15 cellular contexts compared by ENCODE assay signal in the genomic region with DNA sequence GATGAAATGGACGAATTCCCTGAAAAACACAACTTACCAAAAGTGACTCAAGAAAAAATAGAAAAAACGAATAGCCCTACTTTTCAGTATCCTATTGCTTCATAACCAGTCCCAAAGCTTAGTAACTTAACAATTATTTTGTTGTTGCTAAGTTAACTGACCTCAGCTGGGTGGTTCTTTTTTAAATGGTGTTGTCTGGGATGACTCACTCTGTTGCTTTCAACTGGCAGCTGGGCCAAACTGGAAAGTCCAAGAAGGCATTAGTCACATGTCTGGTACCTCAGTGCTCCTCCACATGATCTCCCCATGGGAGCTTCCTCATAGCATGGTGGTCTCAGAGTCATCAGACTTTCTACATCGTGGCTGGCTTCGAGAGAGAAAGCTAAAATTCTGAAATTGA. TPM values are rescaled to one million over a fixed set of nuclear protein-coding genes. Genes with fewer than 3 reads are reported as not detected.
DNase-seq lines count a peak whose midpoint lies in the region; ATAC-seq and TF ChIP-seq lines count a peak whose summit lies in the region.
"Had no signal": no experiment of that assay in that cellular context is flagged by ENCODE, and none has a peak within 500 bp of the region (broad histone marks: within the 10 kb centered on the region; RNA-seq: fewer than 3 reads in every experiment).

No MANE protein-coding gene starts in this region.

- no peaks in the 10 kb centered on the region for H3K27me3 ChIP-seq in GM23338 (ENCODE audit: insufficient read depth)

- ATAC-seq in GM23338: no peak
- ATAC-seq: mucosa of descending colon had no signal

- H4K20me1 ChIP-seq in GM23338 (replicated peaks; ENCODE audit: insufficient read depth): no peaks in the 10 kb centered on the region

- no peaks in the 10 kb centered on the region for H3K79me2 ChIP-seq in GM23338 (replicated peaks; ENCODE audit: insufficient read depth)

- no peak overlapping the region for H3K27ac ChIP-seq in RWPE1
- no peak overlapping the region for H3K27ac ChIP-seq in GM23338 (ENCODE audit: low read depth)
- H3K27ac ChIP-seq: KMS-11, thoracic aorta had no signal

- no peaks in the 10 kb centered on the region for H3K4me1 ChIP-seq in GM23338 (ENCODE audit: insufficient read depth)

- H3K4me3 ChIP-seq in fibroblast of the aortic adventitia (ENCODE audit: low read depth, low read length) (no peak overlapping the region), GM23338 (no peak overlapping the region)
- H3K4me3 ChIP-seq: mucosa of descending colon, thoracic aorta had no signal

- H3K36me3 ChIP-seq in GM23338 (ENCODE audit: insufficient read depth): no peaks in the 10 kb centered on the region
- H3K36me3 ChIP-seq: thoracic aorta had no signal

- DNase-seq in SIG-M5 treated with dmso at 0.1 percent for 504 hours (lab: John Stamatoyannopoulos, UW; ENCODE audit: unreplicated experiment): peak; percentile 27
- DNase-seq in SIG-M5 (lab: John Stamatoyannopoulos, UW): no peak
- peak; percentile 89 for DNase-seq in RWPE1 (ENCODE audit: low spot score)
- DNase-seq in fibroblast of the aortic adventitia (ENCODE audit: low read depth): peak; percentile 43
- peak; percentile 94 for DNase-seq in stromal cell of bone marrow (ENCODE audit: low read depth)
- DNase-seq in GM23338 (ENCODE audit: low spot score): no peak
- DNase-seq in inferior parietal cortex (ENCODE audit: extremely low spot score): no peak
- DNase-seq in NCI-H1092 treated with DMSO at 0.1 percent for 48 hours (lab: John Stamatoyannopoulos, UW): no peak
- DNase-seq: 8988T, amniotic stem cell, DMS 273 treated with DMSO at 0.1 percent for 48 hours, H7, mucosa of descending colon had no signal

- no peak overlapping the region for H3K4me3 Mint-ChIP-seq in GM23338

- no peaks in the 10 kb centered on the region for H3K9me2 ChIP-seq in GM23338 (ENCODE audit: insufficient read depth)

- POLR2A ChIA-PET in RWPE1 (lab: Yijun Ruan, JAX; ENCODE audit: low non-redundant PET): interaction anchor here (0.5 kb wide), 1 partner anchor 148 kb away, joined by 3 read pairs; no protein-coding TSS in a partner anchor

- peaks cover 77% of the 10 kb centered on the region for H3K9me3 Mint-ChIP-seq in GM23338

- H3K4me1 Mint-ChIP-seq in GM23338: no peaks in the 10 kb centered on the region

- no peak overlapping the region for H3K27ac Mint-ChIP-seq in GM23338

- H2AFZ ChIP-seq in GM23338: no peak overlapping the region

- no peaks in the 10 kb centered on the region for H3F3A ChIP-seq in GM23338 (replicated peaks; ENCODE audit: low read depth)

- peaks cover 15% of the 10 kb centered on the region for H3K36me3 Mint-ChIP-seq in GM23338 (ENCODE audit: low read depth)

- CTCF ChIA-PET in RWPE1 (lab: Yijun Ruan, JAX): no interaction called here

- peaks cover 3% of the 10 kb centered on the region for H3K27me3 Mint-ChIP-seq in GM23338 (ENCODE audit: insufficient read depth, low read depth, poor library complexity)

- no peak overlapping the region for H3K4me2 ChIP-seq in GM23338
- H3K4me2 ChIP-seq: KMS-11 had no signal

- TF ChIP-seq CTCF in RWPE1 (conservative IDR thresholded peaks at IDR 0.05; ENCODE audit: low read depth): no peak
- no peak for TF ChIP-seq CTCF in fibroblast of the aortic adventitia (IDR thresholded peaks at IDR 0.05; ENCODE audit: insufficient read depth, low read length)
- no peak for TF ChIP-seq CTCF in GM23338 (conservative IDR thresholded peaks at IDR 0.05; ENCODE audit: low read depth in 2 of 2)

TF ChIP-seq in GM23338, 12 proteins besides CTCF, POLR2A, EP300 and RAD21 (continues in another document):
- TF ChIP-seq, protein P1, sequence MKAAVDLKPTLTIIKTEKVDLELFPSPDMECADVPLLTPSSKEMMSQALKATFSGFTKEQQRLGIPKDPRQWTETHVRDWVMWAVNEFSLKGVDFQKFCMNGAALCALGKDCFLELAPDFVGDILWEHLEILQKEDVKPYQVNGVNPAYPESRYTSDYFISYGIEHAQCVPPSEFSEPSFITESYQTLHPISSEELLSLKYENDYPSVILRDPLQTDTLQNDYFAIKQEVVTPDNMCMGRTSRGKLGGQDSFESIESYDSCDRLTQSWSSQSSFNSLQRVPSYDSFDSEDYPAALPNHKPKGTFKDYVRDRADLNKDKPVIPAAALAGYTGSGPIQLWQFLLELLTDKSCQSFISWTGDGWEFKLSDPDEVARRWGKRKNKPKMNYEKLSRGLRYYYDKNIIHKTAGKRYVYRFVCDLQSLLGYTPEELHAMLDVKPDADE (IDR thresholded peaks at IDR 0.05): no peak
- no peak for TF ChIP-seq STAT1 (IDR thresholded peaks at IDR 0.05; ENCODE audit: unreplicated experiment)
- no peak for TF ChIP-seq NANOG (IDR thresholded peaks at IDR 0.05; ENCODE audit: borderline replicate concordance)
- TF ChIP-seq, protein P2, sequence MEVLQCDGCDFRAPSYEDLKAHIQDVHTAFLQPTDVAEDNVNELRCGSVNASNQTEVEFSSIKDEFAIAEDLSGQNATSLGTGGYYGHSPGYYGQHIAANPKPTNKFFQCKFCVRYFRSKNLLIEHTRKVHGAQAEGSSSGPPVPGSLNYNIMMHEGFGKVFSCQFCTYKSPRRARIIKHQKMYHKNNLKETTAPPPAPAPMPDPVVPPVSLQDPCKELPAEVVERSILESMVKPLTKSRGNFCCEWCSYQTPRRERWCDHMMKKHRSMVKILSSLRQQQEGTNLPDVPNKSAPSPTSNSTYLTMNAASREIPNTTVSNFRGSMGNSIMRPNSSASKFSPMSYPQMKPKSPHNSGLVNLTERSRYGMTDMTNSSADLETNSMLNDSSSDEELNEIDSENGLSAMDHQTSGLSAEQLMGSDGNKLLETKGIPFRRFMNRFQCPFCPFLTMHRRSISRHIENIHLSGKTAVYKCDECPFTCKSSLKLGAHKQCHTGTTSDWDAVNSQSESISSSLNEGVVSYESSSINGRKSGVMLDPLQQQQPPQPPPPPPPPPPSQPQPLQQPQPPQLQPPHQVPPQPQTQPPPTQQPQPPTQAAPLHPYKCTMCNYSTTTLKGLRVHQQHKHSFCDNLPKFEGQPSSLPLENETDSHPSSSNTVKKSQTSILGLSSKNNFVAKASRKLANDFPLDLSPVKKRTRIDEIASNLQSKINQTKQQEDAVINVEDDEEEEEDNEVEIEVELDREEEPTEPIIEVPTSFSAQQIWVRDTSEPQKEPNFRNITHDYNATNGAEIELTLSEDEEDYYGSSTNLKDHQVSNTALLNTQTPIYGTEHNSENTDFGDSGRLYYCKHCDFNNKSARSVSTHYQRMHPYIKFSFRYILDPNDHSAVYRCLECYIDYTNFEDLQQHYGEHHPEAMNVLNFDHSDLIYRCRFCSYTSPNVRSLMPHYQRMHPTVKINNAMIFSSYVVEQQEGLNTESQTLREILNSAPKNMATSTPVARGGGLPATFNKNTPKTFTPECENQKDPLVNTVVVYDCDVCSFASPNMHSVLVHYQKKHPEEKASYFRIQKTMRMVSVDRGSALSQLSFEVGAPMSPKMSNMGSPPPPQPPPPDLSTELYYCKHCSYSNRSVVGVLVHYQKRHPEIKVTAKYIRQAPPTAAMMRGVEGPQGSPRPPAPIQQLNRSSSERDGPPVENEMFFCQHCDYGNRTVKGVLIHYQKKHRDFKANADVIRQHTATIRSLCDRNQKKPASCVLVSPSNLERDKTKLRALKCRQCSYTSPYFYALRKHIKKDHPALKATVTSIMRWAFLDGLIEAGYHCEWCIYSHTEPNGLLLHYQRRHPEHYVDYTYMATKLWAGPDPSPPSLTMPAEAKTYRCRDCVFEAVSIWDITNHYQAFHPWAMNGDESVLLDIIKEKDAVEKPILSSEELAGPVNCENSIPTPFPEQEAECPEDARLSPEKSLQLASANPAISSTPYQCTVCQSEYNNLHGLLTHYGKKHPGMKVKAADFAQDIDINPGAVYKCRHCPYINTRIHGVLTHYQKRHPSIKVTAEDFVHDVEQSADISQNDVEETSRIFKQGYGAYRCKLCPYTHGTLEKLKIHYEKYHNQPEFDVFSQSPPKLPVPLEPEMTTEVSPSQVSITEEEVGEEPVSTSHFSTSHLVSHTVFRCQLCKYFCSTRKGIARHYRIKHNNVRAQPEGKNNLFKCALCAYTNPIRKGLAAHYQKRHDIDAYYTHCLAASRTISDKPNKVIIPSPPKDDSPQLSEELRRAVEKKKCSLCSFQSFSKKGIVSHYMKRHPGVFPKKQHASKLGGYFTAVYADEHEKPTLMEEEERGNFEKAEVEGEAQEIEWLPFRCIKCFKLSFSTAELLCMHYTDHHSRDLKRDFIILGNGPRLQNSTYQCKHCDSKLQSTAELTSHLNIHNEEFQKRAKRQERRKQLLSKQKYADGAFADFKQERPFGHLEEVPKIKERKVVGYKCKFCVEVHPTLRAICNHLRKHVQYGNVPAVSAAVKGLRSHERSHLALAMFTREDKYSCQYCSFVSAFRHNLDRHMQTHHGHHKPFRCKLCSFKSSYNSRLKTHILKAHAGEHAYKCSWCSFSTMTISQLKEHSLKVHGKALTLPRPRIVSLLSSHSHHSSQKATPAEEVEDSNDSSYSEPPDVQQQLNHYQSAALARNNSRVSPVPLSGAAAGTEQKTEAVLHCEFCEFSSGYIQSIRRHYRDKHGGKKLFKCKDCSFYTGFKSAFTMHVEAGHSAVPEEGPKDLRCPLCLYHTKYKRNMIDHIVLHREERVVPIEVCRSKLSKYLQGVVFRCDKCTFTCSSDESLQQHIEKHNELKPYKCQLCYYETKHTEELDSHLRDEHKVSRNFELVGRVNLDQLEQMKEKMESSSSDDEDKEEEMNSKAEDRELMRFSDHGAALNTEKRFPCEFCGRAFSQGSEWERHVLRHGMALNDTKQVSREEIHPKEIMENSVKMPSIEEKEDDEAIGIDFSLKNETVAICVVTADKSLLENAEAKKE (CRISPR knock-in tag; IDR thresholded peaks at IDR 0.05): no peak
- no peak for TF ChIP-seq ZNF114 (CRISPR knock-in tag; IDR thresholded peaks at IDR 0.05)
- no peak for TF ChIP-seq EZH2phosphoT487 (IDR thresholded peaks at IDR 0.05; ENCODE audit: unreplicated experiment)
- no peak for TF ChIP-seq POLR2AphosphoS5 (IDR thresholded peaks at IDR 0.05; ENCODE audit: low read depth)
- no peak for TF ChIP-seq EZH2 (IDR thresholded peaks at IDR 0.05; ENCODE audit: low read depth, unreplicated experiment)

RNA-seq across cellular contexts. Expression of a gene that starts 47.8 kb away (rescaled TPM):
- total RNA-seq in fibroblast of the aortic adventitia (ENCODE audit: low replicate concordance): 25.8 and 66.6 TPM in 2 replicates
- total RNA-seq in GM23338 (2014; rRNA removed; shearing (Covaris generic)): 6.4 and 8.1 TPM in 2 replicates
- 1.6 and 2.1 TPM in 2 replicates for polyA plus RNA-seq in GM23338 (2016; fragmentation: Nextera tagmentation; extraction: Ambion mirVana)

Comparison
In these comparisons a context has a peak if more than half of its experiments do, and no peak if none do; other contexts are left out.
1. DNase-seq: peak in SIG-M5 treated with dmso at 0.1 percent for 504 hours (single experiment), RWPE1 (single experiment), fibroblast of the aortic adventitia (single experiment) and stromal cell of bone marrow (single experiment); none in SIG-M5 (single experiment), GM23338 (single experiment), inferior parietal cortex (single experiment) and NCI-H1092 treated with DMSO at 0.1 percent for 48 hours (single experiment).